In the genomic region with DNA sequence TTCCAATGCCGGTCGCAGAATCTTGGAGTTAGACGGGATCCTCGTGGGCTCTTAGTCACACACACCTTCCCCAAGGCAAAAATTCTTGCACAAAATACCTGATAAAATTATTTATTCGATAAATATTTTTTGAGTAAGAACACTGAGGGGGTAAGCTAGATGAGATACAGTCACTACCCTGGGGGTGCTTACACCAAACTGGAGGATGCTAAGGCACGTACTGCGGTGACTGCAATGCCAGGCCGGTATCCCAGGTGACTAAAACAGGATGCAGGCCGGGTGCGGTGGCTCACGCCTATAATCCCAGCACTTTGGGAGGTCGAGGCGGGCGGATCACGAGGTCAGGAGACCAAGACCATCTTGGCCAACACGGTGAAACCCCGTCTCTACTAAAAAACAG, we compare ENCODE assay signal across 12 cellular contexts. TPM values are rescaled to one million over a fixed set of nuclear protein-coding genes. Genes with fewer than 3 reads are reported as not detected.
DNase-seq lines count a peak whose midpoint lies in the region; ATAC-seq and TF ChIP-seq lines count a peak whose summit lies in the region.
"Had no signal": no experiment of that assay in that cellular context is flagged by ENCODE, and none has a peak within 500 bp of the region (broad histone marks: within the 10 kb centered on the region; RNA-seq: fewer than 3 reads in every experiment).

No MANE protein-coding gene starts in this region.

- no peak for DNase-seq in activated CD8-positive, alpha-beta T cell treated with anti-CD3 and anti-CD28 coated beads for 36 hours
- DNase-seq in activated CD8-positive, alpha-beta T cell treated with anti-CD3 and anti-CD28 coated beads, Interleukin-2, amount 10 ng/mL, durations not matched to agents 7 days and 5 days = no peak
- DNase-seq in sigmoid colon = peak; percentile 67
- DNase-seq in CD8-positive, alpha-beta T cell = no peak
- no peak for DNase-seq in central memory CD4-positive, alpha-beta T cell
- DNase-seq: activated CD4-positive, CD25-positive, alpha-beta regulatory T cell treated with anti-CD3 and anti-CD28 coated beads, Interleukin-2, amount 50 U/mL, for 72 hours; activated gamma-delta T cell treated with Interleukin-2 at 50 U/mL for 16 hours; SW 1271 had no signal

- H3K36me3 Mint-ChIP-seq in activated CD8-positive, alpha-beta T cell treated with anti-CD3 and anti-CD28 coated beads for 36 hours (ENCODE audit: low read depth) = no peaks in the 10 kb centered on the region
- H3K36me3 Mint-ChIP-seq in activated CD8-positive, alpha-beta T cell treated with anti-CD3 and anti-CD28 coated beads, Interleukin-2, amount 10 ng/mL, durations not matched to agents 7 days and 5 days (ENCODE audit: low read depth) = no peaks in the 10 kb centered on the region
- no peaks in the 10 kb centered on the region for H3K36me3 Mint-ChIP-seq in dendritic cell treated with granulocyte-macrophage colony-stimulating factor and Interleukin-4, amounts not matched to agents 40 ng/mL and 50 ng/mL, for 4 days (ENCODE audit: low read depth)
- peaks cover 13% of the 10 kb centered on the region for H3K36me3 Mint-ChIP-seq in CD8-positive, alpha-beta T cell

- H3K4me3 Mint-ChIP-seq in activated CD8-positive, alpha-beta T cell treated with anti-CD3 and anti-CD28 coated beads for 36 hours = peak overlapping the region; percentile 81
- no peak overlapping the region for H3K4me3 Mint-ChIP-seq in activated CD8-positive, alpha-beta T cell treated with anti-CD3 and anti-CD28 coated beads, Interleukin-2, amount 10 ng/mL, durations not matched to agents 7 days and 5 days
- H3K4me3 Mint-ChIP-seq in dendritic cell treated with granulocyte-macrophage colony-stimulating factor and Interleukin-4, amounts not matched to agents 40 ng/mL and 50 ng/mL, for 4 days = no peak overlapping the region
- H3K4me3 Mint-ChIP-seq in CD8-positive, alpha-beta T cell = no peak overlapping the region

- peak overlapping the region; percentile 97 for H3K4me2 ChIP-seq in OCI-LY3 (ENCODE audit: low read length)

- intact Hi-C loops in activated CD8-positive, alpha-beta T cell treated with anti-CD3 and anti-CD28 coated beads for 36 hours (cut with micrococcal nuclease) = loop anchor here (5.0 kb wide), 1 partner anchor 106 kb away; no protein-coding TSS in a partner anchor
- intact Hi-C loops in dendritic cell treated with granulocyte-macrophage colony-stimulating factor and Interleukin-4, amounts not matched to agents 40 ng/mL and 50 ng/mL, for 4 days (cut with micrococcal nuclease) = loop anchor here (10.0 kb wide), 1 partner anchor 203 kb away; no protein-coding TSS in a partner anchor
- intact Hi-C loops in sigmoid colon (cut with DNase I) = loop anchor here (5.0 kb wide), 2 partner anchors 131 to 266 kb away; a partner anchor contains a TSS
- intact Hi-C loops in CD8-positive, alpha-beta T cell (cut with DNase I, micrococcal nuclease) = loop anchor here in 1 of 2 experiments (5.0 kb wide), 2 partner anchors 314 to 1116 kb away; a partner anchor contains a TSS

- H4K20me1 ChIP-seq in OCI-LY3 (ENCODE audit: insufficient read depth, low read length) = peaks cover 17% of the 10 kb centered on the region

- H3K9me3 Mint-ChIP-seq in activated CD8-positive, alpha-beta T cell treated with anti-CD3 and anti-CD28 coated beads for 36 hours = no peaks in the 10 kb centered on the region
- no peaks in the 10 kb centered on the region for H3K9me3 Mint-ChIP-seq in activated CD8-positive, alpha-beta T cell treated with anti-CD3 and anti-CD28 coated beads, Interleukin-2, amount 10 ng/mL, durations not matched to agents 7 days and 5 days (ENCODE audit: insufficient read depth)
- H3K9me3 Mint-ChIP-seq in dendritic cell treated with granulocyte-macrophage colony-stimulating factor and Interleukin-4, amounts not matched to agents 40 ng/mL and 50 ng/mL, for 4 days = no peaks in the 10 kb centered on the region
- H3K9me3 Mint-ChIP-seq in CD8-positive, alpha-beta T cell = no peaks in the 10 kb centered on the region

- no peak for ATAC-seq in activated CD8-positive, alpha-beta T cell treated with anti-CD3 and anti-CD28 coated beads for 36 hours
- ATAC-seq in activated CD8-positive, alpha-beta T cell treated with anti-CD3 and anti-CD28 coated beads, Interleukin-2, amount 10 ng/mL, durations not matched to agents 7 days and 5 days = no peak
- no peak for ATAC-seq in CD8-positive, alpha-beta T cell
- no peak for ATAC-seq in GM18867 (IDR thresholded peaks at IDR 0.05; ENCODE audit: unreplicated experiment)

- peaks cover 31% of the 10 kb centered on the region for H3K79me2 ChIP-seq in OCI-LY3 (ENCODE audit: low read length)

- H3K9ac ChIP-seq in OCI-LY3 (ENCODE audit: low read length) = peak overlapping the region; percentile 87; the same call in 1 of the 2 replicates

- H2AFZ ChIP-seq in OCI-LY3 (ENCODE audit: low read depth, low read length) = peak overlapping the region; percentile 92; the same call in 1 of the 2 replicates

- no peaks in the 10 kb centered on the region for H3K27me3 Mint-ChIP-seq in activated CD8-positive, alpha-beta T cell treated with anti-CD3 and anti-CD28 coated beads for 36 hours
- H3K27me3 Mint-ChIP-seq in activated CD8-positive, alpha-beta T cell treated with anti-CD3 and anti-CD28 coated beads, Interleukin-2, amount 10 ng/mL, durations not matched to agents 7 days and 5 days (ENCODE audit: low read depth) = no peaks in the 10 kb centered on the region
- no peaks in the 10 kb centered on the region for H3K27me3 Mint-ChIP-seq in dendritic cell treated with granulocyte-macrophage colony-stimulating factor and Interleukin-4, amounts not matched to agents 40 ng/mL and 50 ng/mL, for 4 days
- no peaks in the 10 kb centered on the region for H3K27me3 Mint-ChIP-seq in CD8-positive, alpha-beta T cell (ENCODE audit: low read depth)

- no peak for TF ChIP-seq EP300 in sigmoid colon (IDR thresholded peaks at IDR 0.05)

- H3K4me1 Mint-ChIP-seq in activated CD8-positive, alpha-beta T cell treated with anti-CD3 and anti-CD28 coated beads for 36 hours (ENCODE audit: low read depth) = peaks cover 23% of the 10 kb centered on the region
- H3K4me1 Mint-ChIP-seq in activated CD8-positive, alpha-beta T cell treated with anti-CD3 and anti-CD28 coated beads, Interleukin-2, amount 10 ng/mL, durations not matched to agents 7 days and 5 days (ENCODE audit: low read depth) = peaks cover 22% of the 10 kb centered on the region
- H3K4me1 Mint-ChIP-seq in dendritic cell treated with granulocyte-macrophage colony-stimulating factor and Interleukin-4, amounts not matched to agents 40 ng/mL and 50 ng/mL, for 4 days (ENCODE audit: low read depth) = peaks cover 27% of the 10 kb centered on the region
- H3K4me1 Mint-ChIP-seq in CD8-positive, alpha-beta T cell (ENCODE audit: low read depth) = peaks cover 32% of the 10 kb centered on the region

- H3K27me3 ChIP-seq in OCI-LY3 (ENCODE audit: low read depth, low read length) (no peaks in the 10 kb centered on the region), sigmoid colon (no peaks in the 10 kb centered on the region)
- H3K27me3 ChIP-seq in CD8-positive, alpha-beta T cell (ENCODE audit: insufficient read depth, low read length) = no peaks in the 10 kb centered on the region
- H3K27me3 ChIP-seq: cardiac muscle cell had no signal

- H3K4me3 ChIP-seq in OCI-LY3 (ENCODE audit: low read length) (peak overlapping the region; percentile 81), sigmoid colon (no peak overlapping the region)
- no peak overlapping the region for H3K4me3 ChIP-seq in CD8-positive, alpha-beta T cell (ENCODE audit: low read depth, low read length)

- H3K9me3 ChIP-seq in OCI-LY3 (ENCODE audit: insufficient read depth, low read length) = no peaks in the 10 kb centered on the region
- H3K9me3 ChIP-seq in sigmoid colon = no peaks in the 10 kb centered on the region
- H3K9me3 ChIP-seq in CD8-positive, alpha-beta T cell (ENCODE audit: low read length) = no peaks in the 10 kb centered on the region

- TF ChIP-seq POLR2A in sigmoid colon (IDR thresholded peaks at IDR 0.05) = no peak

- 95 to 97% methylated on average over 17 of the region's 17 CpGs for WGBS in sigmoid colon, 2 donors

- H3K27ac ChIP-seq in OCI-LY3 (ENCODE audit: low read length) (no peak overlapping the region), sigmoid colon (no peak overlapping the region)
- no peak overlapping the region for H3K27ac ChIP-seq in CD8-positive, alpha-beta T cell (ENCODE audit: low read depth, low read length)
- H3K27ac ChIP-seq: cardiac muscle cell had no signal

- no peak for TF ChIP-seq CTCF in activated CD8-positive, alpha-beta T cell treated with anti-CD3 and anti-CD28 coated beads for 36 hours (IDR thresholded peaks at IDR 0.05)
- no peak for TF ChIP-seq CTCF in OCI-LY3 (IDR thresholded peaks at IDR 0.05; ENCODE audit: low read depth, low read length)
- no peak for TF ChIP-seq CTCF in sigmoid colon (IDR thresholded peaks at IDR 0.05)
- TF ChIP-seq CTCF in CD8-positive, alpha-beta T cell (IDR thresholded peaks at IDR 0.05) = no peak

- CTCF ChIA-PET in activated CD8-positive, alpha-beta T cell treated with anti-CD3 and anti-CD28 coated beads for 36 hours (lab: Charles Lee) = interaction anchor here (1.0 to 2.8 kb wide), 4 partner anchors 8 to 113 kb away, joined by 3 to 19 read pairs (median 8); no protein-coding TSS in a partner anchor
- CTCF ChIA-PET in activated CD8-positive, alpha-beta T cell treated with anti-CD3 and anti-CD28 coated beads, Interleukin-2, amount 10 ng/mL, durations not matched to agents 7 days and 5 days (lab: Charles Lee) = interaction anchor here (4.0 kb wide), 1 partner anchor 114 kb away, joined by 24 read pairs; no protein-coding TSS in a partner anchor
- CTCF ChIA-PET in CD8-positive, alpha-beta T cell (lab: Charles Lee) = no interaction called here

- H3K36me3 ChIP-seq in OCI-LY3 (replicated peaks; ENCODE audit: low read depth, low read length) (peaks cover 4% of the 10 kb centered on the region), sigmoid colon (no peaks in the 10 kb centered on the region)
- H3K36me3 ChIP-seq in CD8-positive, alpha-beta T cell (ENCODE audit: insufficient read depth, low read length) = no peaks in the 10 kb centered on the region
- H3K36me3 ChIP-seq: cardiac muscle cell had no signal

- H3K4me1 ChIP-seq in OCI-LY3 (ENCODE audit: low read length) (peaks cover 19% of the 10 kb centered on the region), sigmoid colon (peaks cover 0 to 31% (median 26%) of the 10 kb centered on the region in 4 donors)
- peaks cover 28% of the 10 kb centered on the region for H3K4me1 ChIP-seq in CD8-positive, alpha-beta T cell (ENCODE audit: insufficient read depth, low read length)

- POLR2A ChIA-PET in activated CD8-positive, alpha-beta T cell treated with anti-CD3 and anti-CD28 coated beads for 36 hours (lab: Charles Lee) = interaction anchor here (1.3 kb wide), 1 partner anchor 47 kb away, joined by 3 read pairs; no protein-coding TSS in a partner anchor
- POLR2A ChIA-PET in activated CD8-positive, alpha-beta T cell treated with anti-CD3 and anti-CD28 coated beads, Interleukin-2, amount 10 ng/mL, durations not matched to agents 7 days and 5 days (lab: Charles Lee) = interaction anchor here (1.0 to 2.9 kb wide), 2 partner anchors 106 to 119 kb away, joined by 3 to 41 read pairs; no protein-coding TSS in a partner anchor
- POLR2A ChIA-PET in CD8-positive, alpha-beta T cell (lab: Charles Lee) = no interaction called here

- H3K27ac Mint-ChIP-seq in activated CD8-positive, alpha-beta T cell treated with anti-CD3 and anti-CD28 coated beads for 36 hours = no peak overlapping the region
- no peak overlapping the region for H3K27ac Mint-ChIP-seq in activated CD8-positive, alpha-beta T cell treated with anti-CD3 and anti-CD28 coated beads, Interleukin-2, amount 10 ng/mL, durations not matched to agents 7 days and 5 days
- H3K27ac Mint-ChIP-seq in dendritic cell treated with granulocyte-macrophage colony-stimulating factor and Interleukin-4, amounts not matched to agents 40 ng/mL and 50 ng/mL, for 4 days = peak overlapping the region; percentile 32
- no peak overlapping the region for H3K27ac Mint-ChIP-seq in CD8-positive, alpha-beta T cell

RNA-seq across cellular contexts. Expression of a gene that starts 1.7 kb away (rescaled TPM):
- 10 to 100 TPM; 37.4 to 40.0 TPM for total RNA-seq in activated CD8-positive, alpha-beta T cell treated with anti-CD3 and anti-CD28 coated beads for 36 hours
- total RNA-seq in activated CD8-positive, alpha-beta T cell treated with anti-CD3 and anti-CD28 coated beads, Interleukin-2, amount 10 ng/mL, durations not matched to agents 7 days and 5 days = 10 to 100 TPM; 65.0 to 65.1 TPM
- total RNA-seq in sigmoid colon = 100 to 1,000 TPM in 1 of 4 donors, 10 to 100 TPM in 3; 19.6 to 104 (median 72.1) TPM
- polyA plus RNA-seq in sigmoid colon = 10 to 100 TPM; 10.8 to 29.2 (median 10.9) TPM
- total RNA-seq in CD8-positive, alpha-beta T cell = 10 to 100 TPM; 53.7 to 56.7 TPM

RNA-seq across cellular contexts. Expression of a gene that starts 41.0 kb away (rescaled TPM):
- not detected for total RNA-seq in activated CD8-positive, alpha-beta T cell treated with anti-CD3 and anti-CD28 coated beads for 36 hours
- total RNA-seq in activated CD8-positive, alpha-beta T cell treated with anti-CD3 and anti-CD28 coated beads, Interleukin-2, amount 10 ng/mL, durations not matched to agents 7 days and 5 days = not detected
- under 1 TPM in 1 of 4 donors, not detected in 3; 0.28 TPM for total RNA-seq in sigmoid colon
- under 1 TPM in 2 of 3 donors, not detected in 1; 0.44 to 0.60 TPM for polyA plus RNA-seq in sigmoid colon
- not detected for total RNA-seq in CD8-positive, alpha-beta T cell
